Comparison of ENCODE assay signal across 16 cellular contexts in the genomic region with DNA sequence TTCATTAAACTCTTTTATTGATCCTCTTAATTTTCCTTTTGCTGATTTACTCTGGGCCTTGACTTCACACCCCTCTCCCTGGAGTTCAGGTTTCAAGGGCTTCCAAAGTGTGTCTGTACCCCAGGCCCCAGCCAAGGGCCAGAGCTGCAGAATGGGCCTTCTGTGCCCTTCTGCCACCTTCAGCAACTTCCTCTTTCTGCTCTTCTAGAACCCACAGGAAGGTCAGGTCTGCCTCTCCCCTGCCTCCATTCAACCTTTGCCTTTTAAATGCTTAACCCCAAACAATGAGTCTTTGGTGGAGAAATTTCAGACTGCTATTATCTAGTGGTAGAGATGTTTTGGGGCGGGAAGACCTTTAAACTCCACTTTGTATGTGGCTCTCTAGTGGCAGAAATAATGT.
"Had no signal": no experiment of that assay in that cellular context is flagged by ENCODE, and none has a peak within 500 bp of the region (broad histone marks: within the 10 kb centered on the region; RNA-seq: fewer than 3 reads in every experiment).

No MANE protein-coding gene starts in this region.

- H3K36me3 Mint-ChIP-seq: activated CD4-positive, alpha-beta memory T cell treated with anti-CD3 and anti-CD28 coated beads for 36 hours; activated naive CD8-positive, alpha-beta T cell; natural killer cell; stimulated activated memory B cell treated with anti-CD40 and anti-IgM and Interleukin-4, amounts not matched to agents 10 μg/mL and 1 μg/mL and 100 μg/mL, for 72 hours had no signal

- H3K4me3 ChIP-seq: body of pancreas, esophagus muscularis mucosa, spleen, upper lobe of right lung had no signal

- H3K4me1 Mint-ChIP-seq: natural killer cell had no signal

- H3K4me1 ChIP-seq: body of pancreas, esophagus muscularis mucosa, spleen, upper lobe of right lung had no signal

- H3K9me3 Mint-ChIP-seq: activated CD4-positive, alpha-beta memory T cell treated with anti-CD3 and anti-CD28 coated beads for 36 hours; activated T-helper 1 cell treated with anti-CD3 and anti-CD28 coated beads, Interleukin-12 subunit alpha, Interleukin-12 subunit beta, Interleukin-2, Interleukin-4 antibody, amounts not matched to agents 30 ng/mL and 10 ng/mL and 1 ng/mL, durations not matched to agents 14 hours and 24 hours and 36 hours; natural killer cell had no signal

- H3K27ac ChIP-seq: body of pancreas, esophagus muscularis mucosa, spleen, upper lobe of right lung had no signal

- H3K27me3 ChIP-seq: body of pancreas, esophagus muscularis mucosa, upper lobe of right lung had no signal

- ATAC-seq: body of pancreas; natural killer cell; stimulated activated memory B cell treated with anti-CD40 and anti-IgM and Interleukin-4, amounts not matched to agents 10 μg/mL and 1 μg/mL and 100 μg/mL, for 72 hours; upper lobe of right lung had no signal

- DNase-seq: activated B cell treated with CpG ODN at 0.5 μM for 24 hours; activated CD4-positive, alpha-beta memory T cell treated with anti-CD3 and anti-CD28 coated beads for 36 hours; activated CD4-positive, alpha-beta T cell treated with anti-CD3 and anti-CD28 coated beads for 4 hours; activated gamma-delta T cell treated with Interleukin-2 at 50 U/mL for 16 hours; activated T-cell treated with anti-CD3 and anti-CD28 coated beads for 4 hours; body of pancreas; dermis blood vessel endothelial cell; mesendoderm; natural killer cell; spleen; stimulated activated CD4-positive, alpha-beta T cell treated with anti-CD3 and anti-CD28 coated beads, Interleukin-4, amount 100 ng/mL, for 4 hours; upper lobe of right lung had no signal

- H3K36me3 ChIP-seq: esophagus muscularis mucosa, spleen, upper lobe of right lung had no signal

- H3K27ac Mint-ChIP-seq: activated B cell treated with CpG ODN at 0.5 μM for 24 hours; activated CD4-positive, alpha-beta memory T cell treated with anti-CD3 and anti-CD28 coated beads for 36 hours; activated naive CD8-positive, alpha-beta T cell; activated T-helper 1 cell treated with anti-CD3 and anti-CD28 coated beads, Interleukin-12 subunit alpha, Interleukin-12 subunit beta, Interleukin-2, Interleukin-4 antibody, amounts not matched to agents 30 ng/mL and 10 ng/mL and 1 ng/mL, durations not matched to agents 14 hours and 24 hours and 36 hours; natural killer cell; stimulated activated memory B cell treated with anti-CD40 and anti-IgM and Interleukin-4, amounts not matched to agents 10 μg/mL and 1 μg/mL and 100 μg/mL, for 72 hours had no signal

- H3K9me3 ChIP-seq: upper lobe of right lung had no signal

- H3K4me3 Mint-ChIP-seq: activated B cell treated with CpG ODN at 0.5 μM for 24 hours; activated CD4-positive, alpha-beta memory T cell treated with anti-CD3 and anti-CD28 coated beads for 36 hours; activated naive CD8-positive, alpha-beta T cell; activated T-helper 1 cell treated with anti-CD3 and anti-CD28 coated beads, Interleukin-12 subunit alpha, Interleukin-12 subunit beta, Interleukin-2, Interleukin-4 antibody, amounts not matched to agents 30 ng/mL and 10 ng/mL and 1 ng/mL, durations not matched to agents 14 hours and 24 hours and 36 hours; natural killer cell; stimulated activated memory B cell treated with anti-CD40 and anti-IgM and Interleukin-4, amounts not matched to agents 10 μg/mL and 1 μg/mL and 100 μg/mL, for 72 hours had no signal
